Comparison of ENCODE assay signal across 8 cellular contexts in genomic region chr12:55974308-55974724, GRCh38. TPM values are rescaled to one million over a fixed set of nuclear protein-coding genes. Genes with fewer than 3 reads are reported as not detected.
A peak's percentile ranks its signal among the peaks of the same experiment; 100 is the strongest.
DNase-seq lines count a peak whose midpoint lies in the region; ATAC-seq and TF ChIP-seq lines count a peak whose summit lies in the region.

No MANE protein-coding gene starts in this region.

- intact Hi-C loops in left lung (cut with DNase I) = no loop called here
- intact Hi-C loops in stomach (cut with DNase I; ENCODE audit: low total_unique reads) = no loop called here

- H3K4me1 ChIP-seq in OCI-LY3 (ENCODE audit: low read length) (peaks cover 16% of the 10 kb centered on the region), left lung (peaks cover 3 to 65% of the 10 kb centered on the region in 2 donors), stomach (peaks cover 42 to 69% (median 59%) of the 10 kb centered on the region in 4 donors)

- no peak for TF ChIP-seq POLR2A in GM18505 (IDR thresholded peaks at IDR 0.05; ENCODE audit: borderline replicate concordance, extremely low read depth, insufficient read depth, insufficient read length)
- no peak for TF ChIP-seq POLR2A in stomach (IDR thresholded peaks at IDR 0.05)

- DNase-seq in AG09309 (ENCODE audit: low read depth) (no peak), left lung (peak in 1 of 2 donors; percentile 74), stomach (peak; percentile 54)
- peak; percentile 5 for DNase-seq in central memory CD4-positive, alpha-beta T cell

- TF ChIP-seq CTCF in AG09309 (IDR thresholded peaks at IDR 0.05; ENCODE audit: control insufficient read depth, insufficient read depth, low read depth, low read length, missing control alignments) = no peak
- TF ChIP-seq CTCF in OCI-LY3 (IDR thresholded peaks at IDR 0.05; ENCODE audit: low read depth, low read length) = no peak
- TF ChIP-seq CTCF in left lung (IDR thresholded peaks at IDR 0.05) = no peak
- no peak for TF ChIP-seq CTCF in stomach (IDR thresholded peaks at IDR 0.05)

- H3K27ac ChIP-seq in OCI-LY3 (ENCODE audit: low read length) (peak overlapping the region; percentile 61), left lung (peak overlapping the region; percentile 96 to 97), stomach (peak overlapping the region; percentile 92 to 99 (median 97))

- TF ChIP-seq EP300 in stomach (IDR thresholded peaks at IDR 0.05) = no peak

- H3K4me2 ChIP-seq in OCI-LY3 (ENCODE audit: low read length) = peak overlapping the region; percentile 75

- H3K79me2 ChIP-seq in OCI-LY3 (ENCODE audit: low read length) = peaks cover 20% of the 10 kb centered on the region

- H3K9me3 ChIP-seq in OCI-LY3 (ENCODE audit: insufficient read depth, low read length) (no peaks in the 10 kb centered on the region), left lung (no peaks in the 10 kb centered on the region), stomach (no peaks in the 10 kb centered on the region)

- H4K20me1 ChIP-seq in OCI-LY3 (ENCODE audit: insufficient read depth, low read length) = no peaks in the 10 kb centered on the region

- no peak overlapping the region for H2AFZ ChIP-seq in OCI-LY3 (ENCODE audit: low read depth, low read length)

- no peaks in the 10 kb centered on the region for H3K27me3 ChIP-seq in OCI-LY3 (ENCODE audit: low read depth, low read length)
- H3K27me3 ChIP-seq in left lung = no peaks in the 10 kb centered on the region
- no peaks in the 10 kb centered on the region for H3K27me3 ChIP-seq in stomach

- H3K4me3 ChIP-seq in AG09309 (ENCODE audit: control insufficient read depth, low read depth, low read length) = peak overlapping the region; percentile 84
- H3K4me3 ChIP-seq in OCI-LY3 (ENCODE audit: low read length) = peak overlapping the region; percentile 87
- peak overlapping the region; percentile 94 to 98 for H3K4me3 ChIP-seq in left lung
- peak overlapping the region; percentile 82 to 96 (median 90) for H3K4me3 ChIP-seq in stomach

- ATAC-seq in GM18505 (IDR thresholded peaks at IDR 0.05; ENCODE audit: unreplicated experiment) (peak; percentile 14), HG03103 (IDR thresholded peaks at IDR 0.05; ENCODE audit: low read depth, unreplicated experiment) (peak; percentile 3), left lung (peak; percentile 54), GM19463 (IDR thresholded peaks at IDR 0.05; ENCODE audit: unreplicated experiment) (no peak)

- H3K36me3 ChIP-seq in OCI-LY3 (replicated peaks; ENCODE audit: low read depth, low read length) (peaks cover 17% of the 10 kb centered on the region), left lung (peaks cover 0 to 8% of the 10 kb centered on the region in 2 donors), stomach (peaks cover 0 to 27% (median 22%) of the 10 kb centered on the region in 4 donors)

- WGBS in stomach, 5 donors = 0 to 1% (median 0%) methylated on average over 10 to 15 of the region's 15 CpGs

- H3K9ac ChIP-seq in OCI-LY3 (ENCODE audit: low read length) = peak overlapping the region; percentile 86

RNA-seq across cellular contexts. Expression of gene RAB5B, which starts 0.4 kb away (rescaled TPM):
- total RNA-seq in left lung (100 to 1,000 TPM; 116 to 175 TPM), stomach (100 to 1,000 TPM in 1 of 5 donors, 10 to 100 TPM in 4; 17.1 to 100 (median 75.1) TPM)
- polyA plus RNA-seq in stomach = 10 to 100 TPM; 52.4 to 92.4 (median 61.3) TPM

RNA-seq across cellular contexts. Expression of gene CDK2, which starts 7.7 kb away (rescaled TPM):
- total RNA-seq in left lung = 10 to 100 TPM; 34.1 to 40.3 TPM
- 100 to 1,000 TPM in 1 of 5 donors, 10 to 100 TPM in 3, 1 to 10 TPM in 1; 4.1 to 124 (median 12.3) TPM for total RNA-seq in stomach
- 10 to 100 TPM; 12.5 to 18.4 (median 17.5) TPM for polyA plus RNA-seq in stomach

RNA-seq across cellular contexts. Expression of gene PMEL, which starts 8.5 kb away (rescaled TPM):
- 1 to 10 TPM in 1 of 2 donors, under 1 TPM in 1; 0.99 to 1.8 TPM for total RNA-seq in left lung
- 1 to 10 TPM in 2 of 5 donors, under 1 TPM in 2, not detected in 1; 0.58 to 4.0 (median 1.0) TPM for total RNA-seq in stomach
- 1 to 10 TPM in 2 of 3 donors, under 1 TPM in 1; 0.75 to 2.1 (median 1.3) TPM for polyA plus RNA-seq in stomach

RNA-seq across cellular contexts. Expression of gene SUOX, which starts 22.8 kb away (rescaled TPM):
- total RNA-seq in left lung (10 to 100 TPM; 26.1 to 26.3 TPM), stomach (10 to 100 TPM in 2 of 5 donors, 1 to 10 TPM in 3; 9.0 to 67.7 (median 10.0) TPM)
- polyA plus RNA-seq in stomach = 10 to 100 TPM in 2 of 3 donors, 1 to 10 TPM in 1; 8.4 to 14.3 (median 11.8) TPM

RNA-seq across cellular contexts. Expression of gene DGKA, which starts 43.4 kb away (rescaled TPM):
- 10 to 100 TPM; 30.6 to 36.7 TPM for total RNA-seq in left lung
- 100 to 1,000 TPM in 1 of 5 donors, 10 to 100 TPM in 4; 56.0 to 418 (median 92.0) TPM for total RNA-seq in stomach
- 100 to 1,000 TPM in 1 of 3 donors, 10 to 100 TPM in 2; 13.0 to 123 (median 27.6) TPM for polyA plus RNA-seq in stomach
